Comparison of ENCODE assay signal across 26 cellular contexts in the genomic region with DNA sequence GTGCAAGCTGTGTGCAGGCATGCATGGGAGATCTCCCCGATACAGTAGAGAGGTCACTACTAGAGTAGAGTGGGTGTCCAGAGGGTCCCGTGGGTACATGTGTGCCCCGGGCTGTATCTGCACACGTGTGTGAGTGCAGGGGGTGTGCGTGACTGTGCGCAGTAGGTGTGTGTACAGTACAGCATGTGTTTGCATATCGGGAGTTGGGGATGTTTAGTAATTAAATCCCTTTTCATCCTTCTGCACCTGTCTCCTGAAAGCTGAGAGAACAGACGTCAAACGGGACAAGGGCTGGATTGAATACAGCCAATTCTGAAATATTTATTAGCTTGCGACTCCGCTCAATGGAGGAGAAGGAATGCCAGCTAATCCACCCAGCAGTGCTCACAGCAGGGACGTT. TPM values are rescaled to one million over a fixed set of nuclear protein-coding genes. Genes with fewer than 3 reads are reported as not detected.
DNase-seq lines count a peak whose midpoint lies in the region; ATAC-seq, FAIRE-seq and TF ChIP-seq lines count a peak whose summit lies in the region.
"Had no signal": no experiment of that assay in that cellular context is flagged by ENCODE, and none has a peak within 500 bp of the region (broad histone marks: within the 10 kb centered on the region; RNA-seq: fewer than 3 reads in every experiment).

No MANE protein-coding gene starts in this region.

- no peaks in the 10 kb centered on the region for H3K79me2 ChIP-seq in HepG2 (ENCODE audit: insufficient read depth, low read length)

- no peak for TF ChIP-seq POLR2A in HepG2 (IDR thresholded peaks at IDR 0.05; ENCODE audit: insufficient read depth in 1 of 2, low read depth in 2 of 2, low read length in 2 of 2)

- no peak for ATAC-seq in activated CD4-positive, alpha-beta T cell treated with anti-CD3 and anti-CD28 coated beads for 36 hours
- ATAC-seq in HepG2 (no peak), HG03342 (IDR thresholded peaks at IDR 0.05; ENCODE audit: unreplicated experiment) (no peak)
- ATAC-seq: PC-3 had no signal

- no peak overlapping the region for H2AFZ ChIP-seq in HepG2 (ENCODE audit: low read length)

- FAIRE-seq in HepG2 (lab: Jason Lieb, UNC) = no peak
- FAIRE-seq: endometrium had no signal

- no peaks in the 10 kb centered on the region for H3K36me3 Mint-ChIP-seq in activated CD4-positive, alpha-beta T cell treated with anti-CD3 and anti-CD28 coated beads for 36 hours (ENCODE audit: low read depth)

- H3K4me1 ChIP-seq in SJCRH30 = peaks cover 15% of the 10 kb centered on the region
- H3K4me1 ChIP-seq in HepG2 (ENCODE audit: insufficient read depth, low read length) = peaks cover 6% of the 10 kb centered on the region; the same call in 1 of the 2 replicates
- H3K4me1 ChIP-seq: adrenal gland, Caco-2 had no signal

- H3K27ac Mint-ChIP-seq in activated CD4-positive, alpha-beta T cell treated with anti-CD3 and anti-CD28 coated beads for 36 hours = no peak overlapping the region
- H3K27ac Mint-ChIP-seq: B cell, HFFc6 had no signal

- WGBS in HepG2 (ENCODE audit: low lambda C conversion rate) = 38% methylated on average over 6 of the region's 12 CpGs

- CTCF ChIA-PET in activated CD4-positive, alpha-beta T cell treated with anti-CD3 and anti-CD28 coated beads for 36 hours (lab: Charles Lee) = interaction anchor here (0.6 to 1.1 kb wide), 3 partner anchors 11 to 537 kb away, joined by 3 to 4 read pairs (median 3); no protein-coding TSS in a partner anchor
- CTCF ChIA-PET in HepG2 (lab: Yijun Ruan, JAX; ENCODE audit: low intra/inter-chr PET ratio, low total read pairs) = no interaction called here

- H3K27me3 ChIP-seq in SJCRH30 (peaks cover 6% of the 10 kb centered on the region), HepG2 (ENCODE audit: control insufficient read depth in 1 of 2, insufficient read depth in 2 of 2, low read length in 2 of 2) (peaks cover 0 to 4% of the 10 kb centered on the region in 2 experiments; a peak in 2 of 5 replicates)
- H3K27me3 ChIP-seq: adrenal gland had no signal

- H3K9me3 ChIP-seq in SJCRH30 (replicated peaks) (no peaks in the 10 kb centered on the region; the same call in 1 of the 2 replicates), HepG2 (ENCODE audit: low read length) (peaks cover 14% of the 10 kb centered on the region)
- H3K9me3 ChIP-seq: adrenal gland, Caco-2 had no signal

- H3K4me2 ChIP-seq in HepG2 (ENCODE audit: low read depth, low read length) = no peak overlapping the region

- no peak for TF ChIP-seq RAD21 in HepG2 (CRISPR knock-in tag; IDR thresholded peaks at IDR 0.05)

- TF ChIP-seq EP300 in HepG2 (IDR thresholded peaks at IDR 0.05; ENCODE audit: low read depth in 2 of 2, low read length in 2 of 2) (no peak), HepG2 (CRISPR knock-in tag; IDR thresholded peaks at IDR 0.05; ENCODE audit: borderline replicate concordance) (no peak)

- POLR2A ChIA-PET in activated CD4-positive, alpha-beta T cell treated with anti-CD3 and anti-CD28 coated beads for 36 hours (lab: Charles Lee) = no interaction called here
- POLR2A ChIA-PET in HepG2 (lab: Yijun Ruan, JAX) = no interaction called here

- intact Hi-C loops in activated CD4-positive, alpha-beta T cell treated with anti-CD3 and anti-CD28 coated beads for 36 hours (cut with DNase I, micrococcal nuclease) = no loop called here
- intact Hi-C loops in HepG2 (cut with micrococcal nuclease; ENCODE audit: unreplicated experiment) = no loop called here

- no TSS peak for BruUV-seq in HepG2 (replicated peaks; lab: Mats Ljungman, UMichigan)

- H4K20me1 ChIP-seq in HepG2 (ENCODE audit: insufficient read depth, low read length) = no peaks in the 10 kb centered on the region

- TF ChIP-seq CTCF in HepG2 (CRISPR knock-in tag; IDR thresholded peaks at IDR 0.05) = no peak

- H3K27ac ChIP-seq in SJCRH30 = no peak overlapping the region
- no peak overlapping the region for H3K27ac ChIP-seq in HepG2 (ENCODE audit: extremely low read length, insufficient read depth, low read length)
- H3K27ac ChIP-seq: adrenal gland, coronary artery, stomach, transverse colon had no signal

- peaks cover 16% of the 10 kb centered on the region for H3K27me3 Mint-ChIP-seq in activated CD4-positive, alpha-beta T cell treated with anti-CD3 and anti-CD28 coated beads for 36 hours

- H3K9ac ChIP-seq in HepG2 (ENCODE audit: insufficient read depth, low read depth, low read length) = no peak overlapping the region

- no peaks in the 10 kb centered on the region for H3K4me1 Mint-ChIP-seq in activated CD4-positive, alpha-beta T cell treated with anti-CD3 and anti-CD28 coated beads for 36 hours
- H3K4me1 Mint-ChIP-seq: B cell had no signal

- peaks cover 5% of the 10 kb centered on the region for H3K9me3 Mint-ChIP-seq in activated CD4-positive, alpha-beta T cell treated with anti-CD3 and anti-CD28 coated beads for 36 hours (ENCODE audit: low read depth)

- DNase-seq in NCI-H510A treated with DMSO at 0.1 percent for 48 hours (lab: John Stamatoyannopoulos, UW) (peak; percentile 86), NCI-H510A (lab: John Stamatoyannopoulos, UW) (no peak), NCI-H524 (lab: John Stamatoyannopoulos, UW) (peak; percentile 54 to 87), SJCRH30 (peak; percentile 45 to 80), HepG2 (ENCODE audit: low spot score) (no peak), NOMO-1 treated with DMSO at 0.1 percent for 48 hours (lab: John Stamatoyannopoulos, UW; ENCODE audit: unreplicated experiment) (no peak)
- DNase-seq in activated CD4-positive, alpha-beta T cell treated with anti-CD3 and anti-CD28 coated beads for 36 hours = no peak
- DNase-seq: activated CD4-positive, CD25-positive, alpha-beta regulatory T cell treated with anti-CD3 and anti-CD28 coated beads, Interleukin-2, amount 50 U/mL, for 72 hours; activated T-cell treated with anti-CD3 and anti-CD28 coated beads, Interleukin-2, amount 50 U/mL, for 1 hour; adrenal gland; Caco-2; HFFc6; Kasumi-1; NCI-H1048; NCI-H446; nucleus accumbens; PC-3; SIG-M5; stimulated activated CD4-positive, alpha-beta T cell treated with anti-CD3 and anti-CD28 coated beads, Interleukin-12 subunit alpha, Interleukin-12 subunit beta, amount 100 ng/mL, for 4 hours; stimulated activated CD4-positive, alpha-beta T cell treated with anti-CD3 and anti-CD28 coated beads, Interleukin-4, amount 100 ng/mL, for 4 hours; stomach; transverse colon had no signal

- no peaks in the 10 kb centered on the region for H3K36me3 ChIP-seq in SJCRH30
- no peaks in the 10 kb centered on the region for H3K36me3 ChIP-seq in HepG2 (replicated peaks in 1 of 2; ENCODE audit: control insufficient read depth in 1 of 2, insufficient read depth in 2 of 2, low read length in 2 of 2)
- H3K36me3 ChIP-seq: adrenal gland, stomach, transverse colon had no signal

- H3K4me3 ChIP-seq in SJCRH30 (no peak overlapping the region), HepG2 (replicated peaks in 1 of 3; ENCODE audit: insufficient read depth in 1 of 3, low read depth in 2 of 3, low read length in 3 of 3) (no peak overlapping the region)
- H3K4me3 ChIP-seq: adrenal gland, coronary artery, stomach, transverse colon had no signal

- no peak overlapping the region for H3K4me3 Mint-ChIP-seq in activated CD4-positive, alpha-beta T cell treated with anti-CD3 and anti-CD28 coated beads for 36 hours
- H3K4me3 Mint-ChIP-seq: B cell, HFFc6 had no signal

- in situ Hi-C loops in HepG2 (cut with HindIII; ENCODE audit: extremely low pct_ligation_motif_present, low pct_unique_long_range_greater_than_20kb) = no loop called here

TF ChIP-seq in HepG2, 621 proteins besides CTCF, POLR2A, EP300 and RAD21 (continues in another document):
- TF ChIP-seq EEA1 (CRISPR knock-in tag; IDR thresholded peaks at IDR 0.05; ENCODE audit: borderline replicate concordance) = no peak
- TF ChIP-seq ZNF101 (CRISPR knock-in tag; IDR thresholded peaks at IDR 0.05; ENCODE audit: borderline replicate concordance, low read depth) = no peak
- TF ChIP-seq ELF4 (CRISPR knock-in tag; IDR thresholded peaks at IDR 0.05; ENCODE audit: borderline replicate concordance) = no peak
- no peak for TF ChIP-seq NR2F6 (IDR thresholded peaks at IDR 0.05)
- TF ChIP-seq NR2F6 (CRISPR knock-in tag; IDR thresholded peaks at IDR 0.05) = no peak
- TF ChIP-seq HMG20B (CRISPR knock-in tag; conservative IDR thresholded peaks at IDR 0.05) = no peak
- no peak for TF ChIP-seq PTBP1 (IDR thresholded peaks at IDR 0.05; ENCODE audit: low read depth, low read length, poor library complexity, severe bottlenecking)

RNA-seq across cellular contexts. Expression of a gene that starts 44.6 kb away (rescaled TPM):
- 2.3 and 2.4 TPM in 2 replicates for total RNA-seq in SJCRH30 (2014; rRNA removed; shearing (Covaris generic))
- 1 to 10 TPM; 3.7 to 4.0 TPM for total RNA-seq in activated CD4-positive, alpha-beta T cell treated with anti-CD3 and anti-CD28 coated beads for 36 hours
- 2.3 and 3.7 TPM in 2 replicates for total RNA-seq in HepG2 (2016; rRNA removed; fragmentation: Illumina TruSeq; extraction: Trizol)
- total RNA-seq in HepG2 (2016; cell fraction: cytosol; rRNA removed; fragmentation: Illumina TruSeq; extraction: Trizol; ENCODE audit: low read depth) = 1.5 and 1.9 TPM in 2 replicates
- total RNA-seq in HepG2 (2016; cell fraction: insoluble cytoplasmic fraction; rRNA removed; fragmentation: Illumina TruSeq; extraction: Trizol) = 2.8 and 3.2 TPM in 2 replicates
- total RNA-seq in HepG2 (2016; cell fraction: membrane; rRNA removed; fragmentation: Illumina TruSeq; extraction: Trizol) = 3.6 and 4.4 TPM in 2 replicates
- 3.2 TPM in 2 replicates for total RNA-seq in HepG2 (2016; cell fraction: nucleus; rRNA removed; fragmentation: Illumina TruSeq; extraction: Trizol)
- 1.9 and 2.2 TPM in 2 replicates for polyA plus RNA-seq in HepG2 (2011; rRNA removed)
- 2.0 and 2.2 TPM in 2 replicates for polyA plus RNA-seq in HepG2 (2011; cell fraction: cytosol; rRNA removed)
- polyA plus RNA-seq in HepG2 (2011; cell fraction: nucleus; rRNA removed) = 5.8 and 8.1 TPM in 2 replicates
- polyA plus RNA-seq in HepG2 (2012) = 1.0 and 1.4 TPM in 2 replicates
- 1.6 and 2.1 TPM in 2 replicates for polyA plus RNA-seq in HepG2 (2016; cell fraction: cytosol; fragmentation: Illumina TruSeq; extraction: Trizol; ENCODE audit: low read depth)
- 3.0 and 3.9 TPM in 2 replicates for polyA plus RNA-seq in HepG2 (2016; cell fraction: insoluble cytoplasmic fraction; fragmentation: Illumina TruSeq; extraction: Trizol; ENCODE audit: low read depth)
- 3.7 and 5.0 TPM in 2 replicates for polyA plus RNA-seq in HepG2 (2016; cell fraction: membrane; fragmentation: Illumina TruSeq; extraction: Trizol; ENCODE audit: low read depth)
- polyA plus RNA-seq in HepG2 (2016; cell fraction: nucleus; fragmentation: Illumina TruSeq; extraction: Trizol; ENCODE audit: insufficient read depth, low read depth) = 4.0 and 4.7 TPM in 2 replicates
- polyA minus RNA-seq in HepG2 (2011; rRNA and poly(A)+ RNA removed; ENCODE audit: low replicate concordance) = 2.5 and 2.9 TPM in 2 replicates
- 1.7 and 2.1 TPM in 2 replicates for polyA minus RNA-seq in HepG2 (2011; cell fraction: cytosol; rRNA and poly(A)+ RNA removed)
- polyA minus RNA-seq in HepG2 (2011; cell fraction: nucleus; rRNA and poly(A)+ RNA removed) = 2.7 and 3.0 TPM in 2 replicates

Comparison
In these comparisons a context has a peak if more than half of its experiments do, and no peak if none do; other contexts are left out.
1. DNase-seq: peak in NCI-H510A treated with DMSO at 0.1 percent for 48 hours (single experiment), NCI-H524 (2 of 2) and SJCRH30 (2 of 2); none in NCI-H510A (single experiment), activated CD4-positive, alpha-beta T cell treated with anti-CD3 and anti-CD28 coated beads for 36 hours (single experiment), HepG2 (single experiment) and NOMO-1 treated with DMSO at 0.1 percent for 48 hours (single experiment).